In genomic region chr2:7037340-7038333, GRCh38 we compare ENCODE assay signal across 8 cellular contexts.
A peak's percentile ranks its signal among the peaks of the same experiment; 100 is the strongest.
DNase-seq lines count a peak whose midpoint lies in the region; ATAC-seq and TF ChIP-seq lines count a peak whose summit lies in the region.

No MANE protein-coding gene starts in this region.

- no peak overlapping the region for H3K4me3 Mint-ChIP-seq in CD8-positive, alpha-beta T cell
- H3K4me3 Mint-ChIP-seq in activated T-cell treated with anti-CD3 and anti-CD28 coated beads, Interleukin-2, amount 50 U/mL, for 4 hours = no peak overlapping the region

- H3K27ac Mint-ChIP-seq in CD8-positive, alpha-beta T cell = no peak overlapping the region

- WGBS in upper lobe of left lung, 2 donors = 63 to 66% methylated on average over 18 of the region's 18 CpGs

- peaks cover 3% of the 10 kb centered on the region for H3K4me1 Mint-ChIP-seq in CD8-positive, alpha-beta T cell (ENCODE audit: low read depth)
- no peaks in the 10 kb centered on the region for H3K4me1 Mint-ChIP-seq in activated T-cell treated with anti-CD3 and anti-CD28 coated beads, Interleukin-2, amount 50 U/mL, for 4 hours (ENCODE audit: low read depth)

- no peaks in the 10 kb centered on the region for H3K9me3 Mint-ChIP-seq in CD8-positive, alpha-beta T cell
- H3K9me3 Mint-ChIP-seq in activated T-cell treated with anti-CD3 and anti-CD28 coated beads, Interleukin-2, amount 50 U/mL, for 4 hours = no peaks in the 10 kb centered on the region

- no peaks in the 10 kb centered on the region for H3K27me3 ChIP-seq in CD8-positive, alpha-beta T cell (ENCODE audit: insufficient read depth, low read length)
- H3K27me3 ChIP-seq in NT2/D1 (ENCODE audit: insufficient read depth, insufficient read length) (no peaks in the 10 kb centered on the region), neutrophil (no peaks in the 10 kb centered on the region), upper lobe of left lung (no peaks in the 10 kb centered on the region)

- no peak overlapping the region for H3K4me3 ChIP-seq in CD8-positive, alpha-beta T cell (ENCODE audit: low read depth, low read length)
- H3K4me3 ChIP-seq in NT2/D1 (ENCODE audit: insufficient read length, low read depth) = no peak overlapping the region
- no peak overlapping the region for H3K4me3 ChIP-seq in neutrophil (ENCODE audit: low read depth in 1 of 2, low read length in 1 of 2)
- H3K4me3 ChIP-seq in upper lobe of left lung = no peak overlapping the region

- CTCF ChIA-PET in CD8-positive, alpha-beta T cell (lab: Charles Lee) = interaction anchor here (0.7 to 4.1 kb wide), 6 partner anchors 7 to 132 kb away, joined by 3 to 27 read pairs (median 3); no protein-coding TSS in a partner anchor

- H3K27me3 Mint-ChIP-seq in CD8-positive, alpha-beta T cell (ENCODE audit: low read depth) = no peaks in the 10 kb centered on the region
- H3K27me3 Mint-ChIP-seq in activated T-cell treated with anti-CD3 and anti-CD28 coated beads, Interleukin-2, amount 50 U/mL, for 4 hours (ENCODE audit: low read depth) = no peaks in the 10 kb centered on the region

- peaks cover 30% of the 10 kb centered on the region for H3K36me3 ChIP-seq in CD8-positive, alpha-beta T cell (ENCODE audit: insufficient read depth, low read length)
- H3K36me3 ChIP-seq in NT2/D1 (ENCODE audit: insufficient read depth, insufficient read length, low read length) = peaks cover 15% of the 10 kb centered on the region
- H3K36me3 ChIP-seq in neutrophil = peaks cover 64% of the 10 kb centered on the region
- H3K36me3 ChIP-seq in upper lobe of left lung = peaks cover 0 to 27% (median 12%) of the 10 kb centered on the region in 4 donors

- DNase-seq in CD8-positive, alpha-beta T cell = peak; percentile 29 to 71 (median 56)
- DNase-seq in GM19238 (ENCODE audit: insufficient read length, low spot score) (peak; percentile 58), NT2/D1 (ENCODE audit: low read depth, low spot score) (peak; percentile 42), fibroblast of peridontal ligament (ENCODE audit: extremely low read depth) (peak; percentile 82), upper lobe of left lung (peak in 1 of 2 donors; percentile 68)
- DNase-seq in activated T-cell treated with anti-CD3 and anti-CD28 coated beads, Interleukin-2, amount 50 U/mL, for 4 hours = peak; percentile 46

- no peak overlapping the region for H3K9ac ChIP-seq in NT2/D1 (ENCODE audit: insufficient read length, low read depth)

- POLR2A ChIA-PET in CD8-positive, alpha-beta T cell (lab: Charles Lee) = no interaction called here

- intact Hi-C loops in CD8-positive, alpha-beta T cell (cut with DNase I, micrococcal nuclease) = loop anchor here (2.0 to 5.0 kb wide), 2 partner anchors 47 to 1725 kb away; no protein-coding TSS in a partner anchor

- peaks cover 91% of the 10 kb centered on the region for H3K36me3 Mint-ChIP-seq in CD8-positive, alpha-beta T cell
- H3K36me3 Mint-ChIP-seq in activated T-cell treated with anti-CD3 and anti-CD28 coated beads, Interleukin-2, amount 50 U/mL, for 4 hours (ENCODE audit: insufficient read depth) = peaks cover 27% of the 10 kb centered on the region

- TF ChIP-seq POLR2A in upper lobe of left lung (IDR thresholded peaks at IDR 0.05) = no peak

- no peak overlapping the region for H3K27ac ChIP-seq in CD8-positive, alpha-beta T cell (ENCODE audit: low read depth, low read length)
- H3K27ac ChIP-seq in neutrophil (no peak overlapping the region), upper lobe of left lung (no peak overlapping the region)

- H3K4me1 ChIP-seq in CD8-positive, alpha-beta T cell (ENCODE audit: insufficient read depth, low read length) = no peaks in the 10 kb centered on the region
- H3K4me1 ChIP-seq in NT2/D1 (ENCODE audit: insufficient read depth, insufficient read length) (no peaks in the 10 kb centered on the region), neutrophil (ENCODE audit: control insufficient read depth in 1 of 2, insufficient read depth in 1 of 2, low read depth in 1 of 2, low read length in 1 of 2) (peaks cover 2 to 3% of the 10 kb centered on the region in 2 experiments), upper lobe of left lung (peaks cover 0 to 17% (median 5%) of the 10 kb centered on the region in 4 donors)

- H3K9me3 ChIP-seq in CD8-positive, alpha-beta T cell (ENCODE audit: low read length) = no peaks in the 10 kb centered on the region
- H3K9me3 ChIP-seq in NT2/D1 (ENCODE audit: insufficient read depth, low read length) (no peaks in the 10 kb centered on the region), neutrophil (no peaks in the 10 kb centered on the region), upper lobe of left lung (no peaks in the 10 kb centered on the region)

- no peak for TF ChIP-seq EP300 in upper lobe of left lung (IDR thresholded peaks at IDR 0.05)

- peak; percentile 74 for TF ChIP-seq CTCF in CD8-positive, alpha-beta T cell (IDR thresholded peaks at IDR 0.05)
- TF ChIP-seq CTCF in neutrophil (IDR thresholded peaks at IDR 0.05) (peak; percentile 74), upper lobe of left lung (IDR thresholded peaks at IDR 0.05) (peak; percentile 63 to 75 (median 71))

- ATAC-seq in CD8-positive, alpha-beta T cell = peak; percentile 75
- ATAC-seq in HG03342 (IDR thresholded peaks at IDR 0.05; ENCODE audit: unreplicated experiment) = peak; percentile 90
- ATAC-seq in activated T-cell treated with anti-CD3 and anti-CD28 coated beads, Interleukin-2, amount 50 U/mL, for 4 hours = peak; percentile 75 to 84
- ATAC-seq in upper lobe of left lung (ENCODE audit: low FRiP score in 2 of 2) = peak; percentile 77 to 86
